Comparison of ENCODE assay signal across 19 cellular contexts in the genomic region with DNA sequence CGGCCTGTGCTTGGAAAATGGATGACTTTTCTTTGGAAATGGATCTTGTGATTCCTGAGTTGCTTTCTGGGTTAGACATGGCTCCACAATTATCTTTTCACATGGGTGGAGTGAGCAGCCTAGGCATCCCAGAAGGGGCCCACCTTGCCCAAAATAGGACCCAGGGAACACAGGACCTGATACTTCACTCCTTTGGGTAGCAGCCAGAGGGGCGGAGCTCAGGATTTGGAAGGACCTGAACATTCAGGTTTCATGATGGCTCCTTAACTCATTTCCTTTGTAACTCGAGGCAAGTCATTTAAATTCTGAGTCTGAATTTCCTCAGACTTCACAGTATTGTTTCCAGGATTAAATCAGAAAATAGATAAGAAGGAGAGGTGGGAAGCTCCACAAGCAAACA.
A peak's percentile ranks its signal among the peaks of the same experiment; 100 is the strongest.
DNase-seq lines count a peak whose midpoint lies in the region; ATAC-seq, FAIRE-seq and TF ChIP-seq lines count a peak whose summit lies in the region.
"Had no signal": no experiment of that assay in that cellular context is flagged by ENCODE, and none has a peak within 500 bp of the region (broad histone marks: within the 10 kb centered on the region; RNA-seq: fewer than 3 reads in every experiment).

No MANE protein-coding gene starts in this region.

- intact Hi-C loops in heart left ventricle (cut with DNase I): no loop called here
- intact Hi-C loops in breast epithelium (cut with DNase I; ENCODE audit: low total_unique reads): no loop called here
- intact Hi-C loops in transverse colon (cut with DNase I; ENCODE audit: low total_unique reads): no loop called here

- H3K27me3 ChIP-seq in right atrium auricular region (no peaks in the 10 kb centered on the region), heart left ventricle (no peaks in the 10 kb centered on the region), bronchial epithelial cell (ENCODE audit: control insufficient read depth, insufficient read depth, low read length) (no peaks in the 10 kb centered on the region), lung (ENCODE audit: control insufficient read depth, insufficient read depth) (no peaks in the 10 kb centered on the region), breast epithelium (no peaks in the 10 kb centered on the region), transverse colon (no peaks in the 10 kb centered on the region)
- H3K27me3 ChIP-seq: BLaER1 treated with 17β-estradiol and CSF1 and Interleukin-3, amounts not matched to agents 10 nM and 100 nM had no signal

- no peak for TF ChIP-seq POLR2A in heart left ventricle (IDR thresholded peaks at IDR 0.05)
- no peak for TF ChIP-seq POLR2A in breast epithelium (IDR thresholded peaks at IDR 0.05)
- no peak for TF ChIP-seq POLR2A in transverse colon (IDR thresholded peaks at IDR 0.05)

- peaks cover 0 to 16% of the 10 kb centered on the region in 2 donors for H3K9me3 ChIP-seq in right atrium auricular region
- H3K9me3 ChIP-seq in heart left ventricle: peaks cover 0 to 16% (median 10%) of the 10 kb centered on the region in 12 donors
- peaks cover 2 to 6% of the 10 kb centered on the region in 2 donors for H3K9me3 ChIP-seq in lung (ENCODE audit: control insufficient read depth in 2 of 2, insufficient read depth in 1 of 2, low read length in 1 of 2)
- peaks cover 9 to 10% of the 10 kb centered on the region in 2 donors for H3K9me3 ChIP-seq in breast epithelium
- H3K9me3 ChIP-seq in transverse colon: peaks cover 9 to 11% of the 10 kb centered on the region in 2 donors

- H3K27ac ChIP-seq in right atrium auricular region (no peak overlapping the region), heart left ventricle (no peak overlapping the region), lung (ENCODE audit: low read depth in 1 of 2, low read length in 1 of 2) (no peak overlapping the region), coronary artery (no peak overlapping the region), breast epithelium (no peak overlapping the region), transverse colon (no peak overlapping the region)
- H3K27ac ChIP-seq: BLaER1 treated with 17β-estradiol and CSF1 and Interleukin-3, amounts not matched to agents 10 nM and 100 nM; GM23248 had no signal

- H3K4me1 ChIP-seq in right atrium auricular region (no peaks in the 10 kb centered on the region), heart left ventricle (no peaks in the 10 kb centered on the region), lung (ENCODE audit: control insufficient read depth in 2 of 2, insufficient read depth in 2 of 2, low read length in 2 of 2) (peaks cover 0 to 3% of the 10 kb centered on the region in 2 donors), breast epithelium (no peaks in the 10 kb centered on the region), transverse colon (no peaks in the 10 kb centered on the region)

- TF ChIP-seq CTCF in right atrium auricular region (IDR thresholded peaks at IDR 0.05): no peak
- TF ChIP-seq CTCF in heart left ventricle (IDR thresholded peaks at IDR 0.05): no peak
- TF ChIP-seq CTCF in bronchial epithelial cell (IDR thresholded peaks at IDR 0.05; ENCODE audit: insufficient read depth, low read length, severe bottlenecking): no peak
- no peak for TF ChIP-seq CTCF in lung (IDR thresholded peaks at IDR 0.05; ENCODE audit: control extremely low read depth, extremely low read depth)
- no peak for TF ChIP-seq CTCF in coronary artery (IDR thresholded peaks at IDR 0.05)
- TF ChIP-seq CTCF in breast epithelium (IDR thresholded peaks at IDR 0.05): no peak
- TF ChIP-seq CTCF in transverse colon (IDR thresholded peaks at IDR 0.05): no peak

- FAIRE-seq in bronchial epithelial cell (lab: Jason Lieb, UNC): no peak
- FAIRE-seq: GM12891, K562 had no signal

- in situ Hi-C loops in transverse colon (cut with MboI; ENCODE audit: low pct_ligation_motif_present in 1 of 4, low pct_unique_long_range_greater_than_20kb in 1 of 4, low sequenced_read_pairs in 3 of 4): no loop called here

- no peaks in the 10 kb centered on the region for H3K36me3 ChIP-seq in right atrium auricular region
- no peaks in the 10 kb centered on the region for H3K36me3 ChIP-seq in heart left ventricle
- H3K36me3 ChIP-seq in bronchial epithelial cell (ENCODE audit: control insufficient read depth, insufficient read depth, low read length): no peaks in the 10 kb centered on the region
- no peaks in the 10 kb centered on the region for H3K36me3 ChIP-seq in lung (ENCODE audit: control insufficient read depth in 2 of 2, insufficient read depth in 2 of 2, low read length in 2 of 2)
- H3K36me3 ChIP-seq in breast epithelium: no peaks in the 10 kb centered on the region
- no peaks in the 10 kb centered on the region for H3K36me3 ChIP-seq in transverse colon
- H3K36me3 ChIP-seq: BLaER1 treated with 17β-estradiol and CSF1 and Interleukin-3, amounts not matched to agents 10 nM and 100 nM had no signal

- TF ChIP-seq EP300 in transverse colon (IDR thresholded peaks at IDR 0.05; ENCODE audit: low read depth): no peak

- WGBS in heart left ventricle, 4 donors: 76 to 89% (median 84%) methylated on average over 3 of the region's 3 CpGs
- 71 to 83% methylated on average over 3 of the region's 3 CpGs for WGBS in lung, 2 donors
- 70 to 80% methylated on average over 1 to 3 of the region's 3 CpGs for WGBS in transverse colon (ENCODE audit: low coverage in 1 of 2), 2 donors

- ATAC-seq in heart left ventricle: no peak
- ATAC-seq in lung (ENCODE audit: insufficient read depth, low FRiP score): no peak
- ATAC-seq: CD8-positive, alpha-beta T cell; K562 had no signal

- peak; percentile 38 for DNase-seq in right atrium auricular region (ENCODE audit: low spot score)
- DNase-seq in heart left ventricle: no peak
- peak; percentile 30 for DNase-seq in bronchial epithelial cell (ENCODE audit: low read depth)
- peak; percentile 25 for DNase-seq in lung (ENCODE audit: low spot score)
- no peak for DNase-seq in kidney tubule cell (ENCODE audit: low spot score)
- DNase-seq in coronary artery (ENCODE audit: low spot score): no peak
- no peak for DNase-seq in breast epithelium (ENCODE audit: low spot score in 2 of 2)
- no peak for DNase-seq in transverse colon
- DNase-seq: Calu3; CD8-positive, alpha-beta T cell; NCI-H1105; NCI-H1694 treated with DMSO at 0.1 percent for 48 hours; NCI-H2107; NCI-H345; NCI-H524 treated with DMSO at 0.1 percent for 48 hours had no signal

- no peak overlapping the region for H3K4me3 ChIP-seq in right atrium auricular region
- no peak overlapping the region for H3K4me3 ChIP-seq in heart left ventricle
- H3K4me3 ChIP-seq in bronchial epithelial cell (ENCODE audit: low read depth, low read length): no peak overlapping the region
- H3K4me3 ChIP-seq in lung: no peak overlapping the region
- H3K4me3 ChIP-seq in coronary artery: no peak overlapping the region
- no peak overlapping the region for H3K4me3 ChIP-seq in breast epithelium
- H3K4me3 ChIP-seq in transverse colon: no peak overlapping the region
- H3K4me3 ChIP-seq: BLaER1 treated with 17β-estradiol and CSF1 and Interleukin-3, amounts not matched to agents 10 nM and 100 nM; GM23248; K562 had no signal

Comparison
In these comparisons a context has a peak if more than half of its experiments do, and no peak if none do; other contexts are left out.
1. DNase-seq: peak in right atrium auricular region (single experiment), bronchial epithelial cell (single experiment) and lung (single experiment); none in heart left ventricle (0 of 5), kidney tubule cell (single experiment), coronary artery (single experiment), breast epithelium (0 of 2) and transverse colon (single experiment).